In genomic region chr11:118277312-118277711, GRCh38 we compare ENCODE assay signal across 12 cellular contexts. TPM values are rescaled to one million over a fixed set of nuclear protein-coding genes. Genes with fewer than 3 reads are reported as not detected.
DNase-seq lines count a peak whose midpoint lies in the region; ATAC-seq, FAIRE-seq and TF ChIP-seq lines count a peak whose summit lies in the region.
"Had no signal": no experiment of that assay in that cellular context is flagged by ENCODE, and none has a peak within 500 bp of the region (broad histone marks: within the 10 kb centered on the region; RNA-seq: fewer than 3 reads in every experiment).

No MANE protein-coding gene starts in this region.

- WGBS in HepG2 (ENCODE audit: low lambda C conversion rate): 42% methylated on average over 1 of the region's 1 CpG

- ATAC-seq in HepG2 (peak; percentile 53; the same call in 2 of the 3 replicates), GM18505 (IDR thresholded peaks at IDR 0.05; ENCODE audit: unreplicated experiment) (no peak), left ventricle myocardium superior (no peak)

- in situ Hi-C loops in HepG2 (cut with HindIII; ENCODE audit: extremely low pct_ligation_motif_present, low pct_unique_long_range_greater_than_20kb): no loop called here

- H3K79me2 ChIP-seq in HepG2 (ENCODE audit: insufficient read depth, low read length): no peaks in the 10 kb centered on the region

- peaks cover 49% of the 10 kb centered on the region for H3K4me1 Mint-ChIP-seq in activated naive CD8-positive, alpha-beta T cell treated with anti-CD3 and anti-CD28 coated beads for 36 hours

- H3K9me3 Mint-ChIP-seq in activated naive CD8-positive, alpha-beta T cell treated with anti-CD3 and anti-CD28 coated beads for 36 hours: no peaks in the 10 kb centered on the region

- H2AFZ ChIP-seq in HepG2 (ENCODE audit: low read length): no peak overlapping the region

- CTCF ChIA-PET in HepG2 (lab: Yijun Ruan, JAX; ENCODE audit: low intra/inter-chr PET ratio, low total read pairs): no interaction called here

- intact Hi-C loops in HepG2 (cut with micrococcal nuclease; ENCODE audit: unreplicated experiment): no loop called here
- intact Hi-C loops in left ventricle myocardium superior (cut with micrococcal nuclease): no loop called here

- H4K20me1 ChIP-seq in HepG2 (ENCODE audit: insufficient read depth, low read length): no peaks in the 10 kb centered on the region

- FAIRE-seq in HepG2 (lab: Jason Lieb, UNC): no peak

- no peak overlapping the region for H3K4me2 ChIP-seq in HepG2 (ENCODE audit: low read depth, low read length)

- POLR2A ChIA-PET in HepG2 (lab: Yijun Ruan, JAX): no interaction called here

- TF ChIP-seq RAD21 in HepG2 (CRISPR knock-in tag; IDR thresholded peaks at IDR 0.05): no peak

- TF ChIP-seq POLR2A in HepG2 (IDR thresholded peaks at IDR 0.05; ENCODE audit: insufficient read depth in 1 of 2, low read depth in 2 of 2, low read length in 2 of 2) (no peak), GM18505 (IDR thresholded peaks at IDR 0.05; ENCODE audit: borderline replicate concordance, extremely low read depth, insufficient read depth, insufficient read length) (no peak)

- peak overlapping the region; percentile 21 for H3K27ac Mint-ChIP-seq in activated naive CD8-positive, alpha-beta T cell treated with anti-CD3 and anti-CD28 coated beads for 36 hours

- no peak for TF ChIP-seq CTCF in HepG2 (CRISPR knock-in tag; IDR thresholded peaks at IDR 0.05)

- H3K27ac ChIP-seq in HepG2 (ENCODE audit: extremely low read length, insufficient read depth, low read length): no peak overlapping the region

- no peaks in the 10 kb centered on the region for H3K27me3 Mint-ChIP-seq in activated naive CD8-positive, alpha-beta T cell treated with anti-CD3 and anti-CD28 coated beads for 36 hours

- BruUV-seq in HepG2 (replicated peaks; lab: Mats Ljungman, UMichigan): no TSS peak

- H3K9me3 ChIP-seq in HepG2 (ENCODE audit: low read length): no peaks in the 10 kb centered on the region

- no peak overlapping the region for H3K4me3 Mint-ChIP-seq in activated naive CD8-positive, alpha-beta T cell treated with anti-CD3 and anti-CD28 coated beads for 36 hours

- H3K27me3 ChIP-seq in HepG2 (ENCODE audit: control insufficient read depth in 1 of 2, insufficient read depth in 2 of 2, low read length in 2 of 2): no peaks in the 10 kb centered on the region; a peak in 1 of 5 replicates

- peaks cover 16% of the 10 kb centered on the region for H3K4me1 ChIP-seq in HepG2 (ENCODE audit: insufficient read depth, low read length)

- H3K36me3 ChIP-seq in HepG2 (replicated peaks in 1 of 2; ENCODE audit: control insufficient read depth in 1 of 2, insufficient read depth in 2 of 2, low read length in 2 of 2): no peaks in the 10 kb centered on the region

- DNase-seq in EL (peak; percentile 45), HPDE6-E6E7 (ENCODE audit: extremely low spot score) (peak; percentile 81), HepG2 (ENCODE audit: low spot score) (peak; percentile 39), NCI-H446 (lab: John Stamatoyannopoulos, UW) (no peak), left ventricle myocardium superior (no peak), anterior cingulate cortex (lab: John Stamatoyannopoulos, UW) (no peak)
- DNase-seq in activated naive CD8-positive, alpha-beta T cell treated with anti-CD3 and anti-CD28 coated beads for 36 hours: peak; percentile 18
- DNase-seq: midbrain; NCI-H1092; stimulated activated naive CD4-positive, alpha-beta T cell treated with Interleukin-2 at 50 U/mL for 16 hours had no signal

- TF ChIP-seq EP300 in HepG2 (IDR thresholded peaks at IDR 0.05; ENCODE audit: low read depth in 2 of 2, low read length in 2 of 2) (no peak), HepG2 (CRISPR knock-in tag; IDR thresholded peaks at IDR 0.05; ENCODE audit: borderline replicate concordance) (no peak)

- H3K4me3 ChIP-seq in HepG2 (replicated peaks in 1 of 3; ENCODE audit: insufficient read depth in 1 of 3, low read depth in 2 of 3, low read length in 3 of 3): no peak overlapping the region

- H3K9ac ChIP-seq in HepG2 (ENCODE audit: insufficient read depth, low read depth, low read length): no peak overlapping the region

- no peaks in the 10 kb centered on the region for H3K36me3 Mint-ChIP-seq in activated naive CD8-positive, alpha-beta T cell treated with anti-CD3 and anti-CD28 coated beads for 36 hours

RNA-seq across cellular contexts. Expression of gene MPZL2, which starts 13.2 kb away (rescaled TPM):
- 10 to 100 TPM; 18.8 to 20.1 TPM for total RNA-seq in activated naive CD8-positive, alpha-beta T cell treated with anti-CD3 and anti-CD28 coated beads for 36 hours
- total RNA-seq in HepG2 (2016; rRNA removed; fragmentation: Illumina TruSeq; extraction: Trizol) (16.6 and 27.9 TPM in 2 replicates), left ventricle myocardium superior (11.8 TPM)
- 2.2 and 2.3 TPM in 2 replicates for total RNA-seq in HepG2 (2016; cell fraction: cytosol; rRNA removed; fragmentation: Illumina TruSeq; extraction: Trizol; ENCODE audit: low read depth)
- total RNA-seq in HepG2 (2016; cell fraction: insoluble cytoplasmic fraction; rRNA removed; fragmentation: Illumina TruSeq; extraction: Trizol): 14.3 and 27.1 TPM in 2 replicates
- 4.6 and 5.7 TPM in 2 replicates for total RNA-seq in HepG2 (2016; cell fraction: membrane; rRNA removed; fragmentation: Illumina TruSeq; extraction: Trizol)
- 37.3 and 38.2 TPM in 2 replicates for total RNA-seq in HepG2 (2016; cell fraction: nucleus; rRNA removed; fragmentation: Illumina TruSeq; extraction: Trizol)
- polyA plus RNA-seq in HepG2 (2011; rRNA removed): 41.0 and 53.7 TPM in 2 replicates
- 26.1 and 32.3 TPM in 2 replicates for polyA plus RNA-seq in HepG2 (2011; cell fraction: cytosol; rRNA removed)
- 33.6 and 34.4 TPM in 2 replicates for polyA plus RNA-seq in HepG2 (2011; cell fraction: nucleus; rRNA removed)
- polyA plus RNA-seq in HepG2 (2012): 19.5 and 32.5 TPM in 2 replicates
- 1.4 and 1.6 TPM in 2 replicates for polyA plus RNA-seq in HepG2 (2016; cell fraction: cytosol; fragmentation: Illumina TruSeq; extraction: Trizol; ENCODE audit: low read depth)
- 14.0 and 15.4 TPM in 2 replicates for polyA plus RNA-seq in HepG2 (2016; cell fraction: insoluble cytoplasmic fraction; fragmentation: Illumina TruSeq; extraction: Trizol; ENCODE audit: low read depth)
- 2.7 and 3.2 TPM in 2 replicates for polyA plus RNA-seq in HepG2 (2016; cell fraction: membrane; fragmentation: Illumina TruSeq; extraction: Trizol; ENCODE audit: low read depth)
- 46.0 and 46.2 TPM in 2 replicates for polyA plus RNA-seq in HepG2 (2016; cell fraction: nucleus; fragmentation: Illumina TruSeq; extraction: Trizol; ENCODE audit: insufficient read depth, low read depth)
- polyA minus RNA-seq in HepG2 (2011; rRNA and poly(A)+ RNA removed; ENCODE audit: low replicate concordance): 46.6 and 89.0 TPM in 2 replicates
- 16.1 and 23.3 TPM in 2 replicates for polyA minus RNA-seq in HepG2 (2011; cell fraction: cytosol; rRNA and poly(A)+ RNA removed)
- polyA minus RNA-seq in HepG2 (2011; cell fraction: nucleus; rRNA and poly(A)+ RNA removed): 32.2 and 41.3 TPM in 2 replicates
- total RNA-seq: fibroblast of lung had no signal
- polyA plus RNA-seq: fibroblast of lung had no signal

RNA-seq across cellular contexts. Expression of gene MPZL3, which starts 25.1 kb away (rescaled TPM):
- 10 to 100 TPM; 49.1 to 50.7 TPM for total RNA-seq in activated naive CD8-positive, alpha-beta T cell treated with anti-CD3 and anti-CD28 coated beads for 36 hours
- 6.6 and 9.3 TPM in 2 replicates for total RNA-seq in HepG2 (2016; rRNA removed; fragmentation: Illumina TruSeq; extraction: Trizol)
- 0.51 and 0.88 TPM in 2 replicates for total RNA-seq in HepG2 (2016; cell fraction: cytosol; rRNA removed; fragmentation: Illumina TruSeq; extraction: Trizol; ENCODE audit: low read depth)
- total RNA-seq in HepG2 (2016; cell fraction: insoluble cytoplasmic fraction; rRNA removed; fragmentation: Illumina TruSeq; extraction: Trizol): 6.1 and 9.5 TPM in 2 replicates
- total RNA-seq in HepG2 (2016; cell fraction: membrane; rRNA removed; fragmentation: Illumina TruSeq; extraction: Trizol): 3.0 and 3.4 TPM in 2 replicates
- total RNA-seq in HepG2 (2016; cell fraction: nucleus; rRNA removed; fragmentation: Illumina TruSeq; extraction: Trizol): 7.4 and 9.6 TPM in 2 replicates
- polyA plus RNA-seq in HepG2 (2011; rRNA removed): 4.5 and 5.3 TPM in 2 replicates
- 3.1 and 4.4 TPM in 2 replicates for polyA plus RNA-seq in HepG2 (2011; cell fraction: cytosol; rRNA removed)
- 2.5 TPM in 2 replicates for polyA plus RNA-seq in HepG2 (2011; cell fraction: nucleus; rRNA removed)
- polyA plus RNA-seq in HepG2 (2012): 4.4 and 4.5 TPM in 2 replicates
- 0.26 and 0.48 TPM in 2 replicates for polyA plus RNA-seq in HepG2 (2016; cell fraction: cytosol; fragmentation: Illumina TruSeq; extraction: Trizol; ENCODE audit: low read depth)
- polyA plus RNA-seq in HepG2 (2016; cell fraction: insoluble cytoplasmic fraction; fragmentation: Illumina TruSeq; extraction: Trizol; ENCODE audit: low read depth): 3.1 and 3.5 TPM in 2 replicates
- 1.2 TPM in 2 replicates for polyA plus RNA-seq in HepG2 (2016; cell fraction: membrane; fragmentation: Illumina TruSeq; extraction: Trizol; ENCODE audit: low read depth)
- polyA plus RNA-seq in HepG2 (2016; cell fraction: nucleus; fragmentation: Illumina TruSeq; extraction: Trizol; ENCODE audit: insufficient read depth, low read depth): 8.3 and 8.4 TPM in 2 replicates
- polyA minus RNA-seq in HepG2 (2011; rRNA and poly(A)+ RNA removed; ENCODE audit: low replicate concordance): 3.3 and 7.7 TPM in 2 replicates
- 8.2 and 11.8 TPM in 2 replicates for polyA minus RNA-seq in HepG2 (2011; cell fraction: cytosol; rRNA and poly(A)+ RNA removed)
- polyA minus RNA-seq in HepG2 (2011; cell fraction: nucleus; rRNA and poly(A)+ RNA removed): 3.5 and 4.4 TPM in 2 replicates
- total RNA-seq in left ventricle myocardium superior: 2.6 TPM

RNA-seq across cellular contexts. Expression of gene CD3E, which starts 27.2 kb away (rescaled TPM):
- 100 to 1,000 TPM; 364 TPM for total RNA-seq in activated naive CD8-positive, alpha-beta T cell treated with anti-CD3 and anti-CD28 coated beads for 36 hours
- not detected in 2 replicates for total RNA-seq in HepG2 (2016; rRNA removed; fragmentation: Illumina TruSeq; extraction: Trizol)
- not detected in 2 replicates for total RNA-seq in HepG2 (2016; cell fraction: cytosol; rRNA removed; fragmentation: Illumina TruSeq; extraction: Trizol; ENCODE audit: low read depth)
- total RNA-seq in HepG2 (2016; cell fraction: insoluble cytoplasmic fraction; rRNA removed; fragmentation: Illumina TruSeq; extraction: Trizol): not detected in 2 replicates
- total RNA-seq in HepG2 (2016; cell fraction: membrane; rRNA removed; fragmentation: Illumina TruSeq; extraction: Trizol): not detected in 2 replicates
- not detected in 2 replicates for total RNA-seq in HepG2 (2016; cell fraction: nucleus; rRNA removed; fragmentation: Illumina TruSeq; extraction: Trizol)
- polyA plus RNA-seq in HepG2 (2011; rRNA removed): not detected in 2 replicates
- polyA plus RNA-seq in HepG2 (2011; cell fraction: cytosol; rRNA removed): not detected in 2 replicates
- polyA plus RNA-seq in HepG2 (2011; cell fraction: nucleus; rRNA removed): not detected in 2 replicates
- not detected in 2 replicates for polyA plus RNA-seq in HepG2 (2012)
- polyA plus RNA-seq in HepG2 (2016; cell fraction: cytosol; fragmentation: Illumina TruSeq; extraction: Trizol; ENCODE audit: low read depth): not detected in 2 replicates
- polyA plus RNA-seq in HepG2 (2016; cell fraction: insoluble cytoplasmic fraction; fragmentation: Illumina TruSeq; extraction: Trizol; ENCODE audit: low read depth): not detected in 2 replicates
- not detected in 2 replicates for polyA plus RNA-seq in HepG2 (2016; cell fraction: membrane; fragmentation: Illumina TruSeq; extraction: Trizol; ENCODE audit: low read depth)
- polyA plus RNA-seq in HepG2 (2016; cell fraction: nucleus; fragmentation: Illumina TruSeq; extraction: Trizol; ENCODE audit: insufficient read depth, low read depth): not detected in 2 replicates
- polyA minus RNA-seq in HepG2 (2011; rRNA and poly(A)+ RNA removed; ENCODE audit: low replicate concordance): not detected in 2 replicates
- polyA minus RNA-seq in HepG2 (2011; cell fraction: cytosol; rRNA and poly(A)+ RNA removed): not detected in 2 replicates
- not detected in 2 replicates for polyA minus RNA-seq in HepG2 (2011; cell fraction: nucleus; rRNA and poly(A)+ RNA removed)
- 1.1 TPM for total RNA-seq in left ventricle myocardium superior
- total RNA-seq: fibroblast of lung had no signal
- polyA plus RNA-seq: fibroblast of lung had no signal

RNA-seq across cellular contexts. Expression of gene JAML, which starts 52.5 kb away (rescaled TPM):
- total RNA-seq in activated naive CD8-positive, alpha-beta T cell treated with anti-CD3 and anti-CD28 coated beads for 36 hours: 100 to 1,000 TPM; 148 to 150 TPM
- 3.3 and 3.8 TPM in 2 replicates for total RNA-seq in HepG2 (2016; rRNA removed; fragmentation: Illumina TruSeq; extraction: Trizol)
- 0.71 and 0.97 TPM in 2 replicates for total RNA-seq in HepG2 (2016; cell fraction: cytosol; rRNA removed; fragmentation: Illumina TruSeq; extraction: Trizol; ENCODE audit: low read depth)
- total RNA-seq in HepG2 (2016; cell fraction: insoluble cytoplasmic fraction; rRNA removed; fragmentation: Illumina TruSeq; extraction: Trizol): 3.7 and 4.6 TPM in 2 replicates
- total RNA-seq in HepG2 (2016; cell fraction: membrane; rRNA removed; fragmentation: Illumina TruSeq; extraction: Trizol): 1.8 and 1.9 TPM in 2 replicates
- total RNA-seq in HepG2 (2016; cell fraction: nucleus; rRNA removed; fragmentation: Illumina TruSeq; extraction: Trizol): 3.5 and 4.0 TPM in 2 replicates
- polyA plus RNA-seq in HepG2 (2011; rRNA removed): 2.0 and 2.8 TPM in 2 replicates
- polyA plus RNA-seq in HepG2 (2011; cell fraction: cytosol; rRNA removed): 0.91 and 1.1 TPM in 2 replicates
- polyA plus RNA-seq in HepG2 (2011; cell fraction: nucleus; rRNA removed): 8.0 and 9.7 TPM in 2 replicates
- polyA plus RNA-seq in HepG2 (2012): 9.8 and 22.2 TPM in 2 replicates
- 0.93 and 0.95 TPM in 2 replicates for polyA plus RNA-seq in HepG2 (2016; cell fraction: cytosol; fragmentation: Illumina TruSeq; extraction: Trizol; ENCODE audit: low read depth)
- polyA plus RNA-seq in HepG2 (2016; cell fraction: insoluble cytoplasmic fraction; fragmentation: Illumina TruSeq; extraction: Trizol; ENCODE audit: low read depth): 2.7 and 4.1 TPM in 2 replicates
- 1.4 and 1.7 TPM in 2 replicates for polyA plus RNA-seq in HepG2 (2016; cell fraction: membrane; fragmentation: Illumina TruSeq; extraction: Trizol; ENCODE audit: low read depth)
- polyA plus RNA-seq in HepG2 (2016; cell fraction: nucleus; fragmentation: Illumina TruSeq; extraction: Trizol; ENCODE audit: insufficient read depth, low read depth): 5.7 and 5.9 TPM in 2 replicates
- polyA minus RNA-seq in HepG2 (2011; rRNA and poly(A)+ RNA removed; ENCODE audit: low replicate concordance): 1.7 TPM in 1 of 2 replicates, not detected in the other
- polyA minus RNA-seq in HepG2 (2011; cell fraction: cytosol; rRNA and poly(A)+ RNA removed): 0.44 and 0.59 TPM in 2 replicates
- 6.0 and 6.1 TPM in 2 replicates for polyA minus RNA-seq in HepG2 (2011; cell fraction: nucleus; rRNA and poly(A)+ RNA removed)
- 4.5 TPM for total RNA-seq in left ventricle myocardium superior
- total RNA-seq: fibroblast of lung had no signal
- polyA plus RNA-seq: fibroblast of lung had no signal

Comparison
In these comparisons a context has a peak if more than half of its experiments do, and no peak if none do; other contexts are left out.
1. DNase-seq: peak in EL (single experiment), HPDE6-E6E7 (single experiment), activated naive CD8-positive, alpha-beta T cell treated with anti-CD3 and anti-CD28 coated beads for 36 hours (single experiment) and HepG2 (single experiment); none in NCI-H446 (0 of 2), left ventricle myocardium superior (single experiment) and anterior cingulate cortex (0 of 58).
2. RNA of gene CD3E, which starts 27.2 kb away (total RNA-seq): 364 TPM in activated naive CD8-positive, alpha-beta T cell treated with anti-CD3 and anti-CD28 coated beads for 36 hours; 1.1 TPM in left ventricle myocardium superior (single experiment) and not detected in HepG2; every median in the first group is over 100 times any median in the second.